ENCODE assay signal across 8 cellular contexts in the genomic region with DNA sequence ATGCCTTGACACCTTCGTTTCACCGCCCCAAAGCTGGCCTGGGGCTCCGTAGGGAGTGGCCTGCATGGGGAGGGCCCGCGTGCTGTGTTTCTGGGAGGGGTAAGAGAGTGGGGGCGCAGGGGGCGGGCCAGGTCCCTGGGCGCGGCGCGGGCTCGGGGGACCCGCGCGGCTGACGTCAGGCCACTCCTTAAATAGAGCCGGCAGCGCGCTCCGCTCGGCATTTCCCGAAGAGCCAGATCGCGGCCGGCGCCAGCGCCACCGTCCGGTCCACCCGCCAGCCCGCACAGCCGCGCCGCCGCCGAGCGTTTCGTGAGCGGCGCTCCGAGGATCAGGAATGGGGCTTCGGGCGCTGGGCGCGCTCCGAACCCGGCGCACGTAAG. TPM values are rescaled to one million over a fixed set of nuclear protein-coding genes. Genes with fewer than 3 reads are reported as not detected.
DNase-seq lines count a peak whose midpoint lies in the region; ATAC-seq and TF ChIP-seq lines count a peak whose summit lies in the region.

A gene (plus strand): TSS at position 217 of the 380 bp plus-strand sequence. CDS start 449 bp downstream, outside the sequence.

- H3K27me3 ChIP-seq in ovary, result no peaks in the 10 kb centered on the region
- no peaks in the 10 kb centered on the region for H3K27me3 ChIP-seq in MM.1S (replicated peaks; ENCODE audit: insufficient read depth, low read length)

- H3K9me3 ChIP-seq in ovary, result no peaks in the 10 kb centered on the region
- no peaks in the 10 kb centered on the region for H3K9me3 ChIP-seq in MM.1S (replicated peaks; ENCODE audit: insufficient read depth, low read length)

- H3K4me1 ChIP-seq in ovary (ENCODE audit: insufficient read depth) (peaks cover 4% of the 10 kb centered on the region), MM.1S (ENCODE audit: low read length) (peaks cover 10% of the 10 kb centered on the region)

- intact Hi-C loops in ovary (cut with DNase I), result no loop called here

- no peak for TF ChIP-seq POLR2A in ovary (IDR thresholded peaks at IDR 0.05)

- H2AFZ ChIP-seq in MM.1S (ENCODE audit: low read length), result no peak within 1 kb of the TSS

- H3K4me3 ChIP-seq in ovary, result peak within 1 kb of the TSS; percentile 1
- H3K4me3 ChIP-seq in MM.1S (ENCODE audit: low read length), result no peak within 1 kb of the TSS

- no peaks in the 10 kb centered on the region for H3F3A ChIP-seq in MM.1S (ENCODE audit: insufficient read depth, low read length)

- WGBS in ovary, 3 donors, result 0 to 1% (median 1%) methylated on average over 20 to 49 of the region's 49 CpGs

- no peaks in the 10 kb centered on the region for H4K20me1 ChIP-seq in MM.1S (ENCODE audit: insufficient read depth, low read length)

- H3K4me2 ChIP-seq in MM.1S (ENCODE audit: low read depth, low read length), result no peak within 1 kb of the TSS

- H3K36me3 ChIP-seq in ovary, result no peaks in the 10 kb centered on the region
- no peaks in the 10 kb centered on the region for H3K36me3 ChIP-seq in MM.1S (replicated peaks; ENCODE audit: insufficient read depth, low read length)

- no peak for ATAC-seq in HG03460 (IDR thresholded peaks at IDR 0.05; ENCODE audit: unreplicated experiment)

- H3K9me2 ChIP-seq in MM.1S (replicated peaks; ENCODE audit: insufficient read depth, low read length), result no peaks in the 10 kb centered on the region; the same call in 1 of the 2 replicates

- TF ChIP-seq CTCF in ovary (IDR thresholded peaks at IDR 0.05) (no peak), MM.1S (IDR thresholded peaks at IDR 0.05; ENCODE audit: low read length) (no peak)

- DNase-seq in ELF-1 (ENCODE audit: low read depth, low spot score) (peak; percentile 78), NCI-H748 treated with DMSO at 0.1 percent for 48 hours (lab: John Stamatoyannopoulos, UW) (peak; percentile 2), foreskin melanocyte (peak; percentile 22), ovary (peak in 2 of 5 donors; percentile 9 to 40), NCI-H446 treated with DMSO at 0.1 percent for 48 hours (lab: John Stamatoyannopoulos, UW) (no peak), MM.1S (no peak), AML-193 (lab: John Stamatoyannopoulos, UW) (no peak)

- no peak for TF ChIP-seq EP300 in ovary (IDR thresholded peaks at IDR 0.05)

- H3K79me2 ChIP-seq in MM.1S (ENCODE audit: low read length), result no peaks in the 10 kb centered on the region

- H3K9ac ChIP-seq in MM.1S (ENCODE audit: low read length), result no peak within 1 kb of the TSS

- no peak within 1 kb of the TSS for H3K27ac ChIP-seq in ovary
- no peak within 1 kb of the TSS for H3K27ac ChIP-seq in MM.1S (ENCODE audit: low read length)

RNA-seq across cellular contexts. Expression of the gene that starts here (rescaled TPM):
- total RNA-seq in ovary, result 10 to 100 TPM in 1 of 7 donors, 1 to 10 TPM in 1, under 1 TPM in 2, not detected in 3; 0.31 to 28.9 (median 0.83) TPM
- polyA plus RNA-seq in ovary, result 1 to 10 TPM in 1 of 2 donors, under 1 TPM in 1; 0.35 to 6.4 TPM

Comparison
In these comparisons a context has a peak if more than half of its experiments do, and no peak if none do; other contexts are left out.
1. DNase-seq: peak in ELF-1 (single experiment), NCI-H748 treated with DMSO at 0.1 percent for 48 hours (single experiment) and foreskin melanocyte (single experiment); none in NCI-H446 treated with DMSO at 0.1 percent for 48 hours (single experiment), MM.1S (single experiment) and AML-193 (0 of 2).